In genomic region chr2:120271952-120272351, GRCh38 we compare ENCODE assay signal across 14 cellular contexts. TPM values are rescaled to one million over a fixed set of nuclear protein-coding genes. Genes with fewer than 3 reads are reported as not detected.
DNase-seq lines count a peak whose midpoint lies in the region; ATAC-seq and TF ChIP-seq lines count a peak whose summit lies in the region.
"Had no signal": no experiment of that assay in that cellular context is flagged by ENCODE, and none has a peak within 500 bp of the region (broad histone marks: within the 10 kb centered on the region; RNA-seq: fewer than 3 reads in every experiment).

No MANE protein-coding gene starts in this region.

- H3K4me1 Mint-ChIP-seq in Caco-2 (ENCODE audit: low read depth, unreplicated experiment), result peaks cover 26% of the 10 kb centered on the region
- H3K4me1 Mint-ChIP-seq in memory B cell, result peaks cover 41% of the 10 kb centered on the region

- H3K9me3 Mint-ChIP-seq in Caco-2 (ENCODE audit: unreplicated experiment) (peaks cover 12% of the 10 kb centered on the region), memory B cell (no peaks in the 10 kb centered on the region)
- H3K9me3 Mint-ChIP-seq: CD4-positive, alpha-beta T cell had no signal

- H3K4me1 ChIP-seq in Caco-2 (peaks cover 33% of the 10 kb centered on the region), trophoblast cell (ENCODE audit: control insufficient read depth in 1 of 2, insufficient read depth in 2 of 2, low read length in 2 of 2) (peaks cover 2 to 5% of the 10 kb centered on the region in 2 experiments)

- H4K91ac ChIP-seq in trophoblast cell (ENCODE audit: low read depth, low read length), result no peak overlapping the region

- no peak overlapping the region for H3K4me3 ChIP-seq in Caco-2 (ENCODE audit: low read depth, low read length)
- no peak overlapping the region for H3K4me3 ChIP-seq in trophoblast cell (ENCODE audit: low read depth, low read length)
- H3K4me3 ChIP-seq: GM12878, GM23248 had no signal

- no peak overlapping the region for H3K14ac ChIP-seq in trophoblast cell (ENCODE audit: low read length)

- WGBS in trophoblast cell (ENCODE audit: extremely low coverage, insufficient coverage, insufficient read length), result no CpG with 5 or more reads among the region's 1 CpG

- no peaks in the 10 kb centered on the region for H3K79me2 ChIP-seq in trophoblast cell (ENCODE audit: control insufficient read depth, insufficient read depth, low read length, poor library complexity)

- BruUV-seq in Caco-2 (replicated peaks; lab: Mats Ljungman, UMichigan), result no TSS peak

- no peak overlapping the region for H4K8ac ChIP-seq in trophoblast cell (ENCODE audit: low read depth, low read length)

- H2AK5ac ChIP-seq in trophoblast cell (ENCODE audit: low read length), result no peak overlapping the region

- no peak overlapping the region for H4K12ac ChIP-seq in trophoblast cell (ENCODE audit: low read depth, low read length)

- no peak for TF ChIP-seq CTCF in Caco-2 (IDR thresholded peaks at IDR 0.05; ENCODE audit: insufficient read depth in 1 of 2, low read depth in 1 of 2, low read length in 1 of 2, severe bottlenecking in 1 of 2, unreplicated experiment in 1 of 2)

- no peak overlapping the region for H3K4ac ChIP-seq in trophoblast cell (ENCODE audit: low read depth, low read length)

- no peak overlapping the region for H3K4me2 ChIP-seq in trophoblast cell (ENCODE audit: low read length)

- DNase-seq in Caco-2, result no peak
- no peak for DNase-seq in memory B cell (ENCODE audit: low spot score in 2 of 2)
- DNase-seq in trophoblast cell, result peak; percentile 85 to 88
- DNase-seq: C1 segment of cervical spinal cord; CD4-positive, alpha-beta T cell; DMS79; GM23248 had no signal

- POLR2A ChIA-PET in Caco-2 (lab: Charles Lee), result interaction anchor here (0.6 kb wide), 1 partner anchor 507 kb away, joined by 3 read pairs; no protein-coding TSS in a partner anchor

- no peak overlapping the region for H3K23ac ChIP-seq in trophoblast cell (ENCODE audit: low read length)

- no peaks in the 10 kb centered on the region for H3K27me3 ChIP-seq in Caco-2 (replicated peaks; ENCODE audit: control insufficient read depth, insufficient read depth, low read length)
- no peaks in the 10 kb centered on the region for H3K27me3 ChIP-seq in trophoblast cell (ENCODE audit: insufficient read depth, low read length)

- H2BK120ac ChIP-seq in trophoblast cell (ENCODE audit: insufficient read depth, low read length, poor library complexity), result no peak overlapping the region

- H3K4me3 Mint-ChIP-seq in Caco-2 (ENCODE audit: unreplicated experiment) (peak overlapping the region; percentile 8), memory B cell (no peak overlapping the region)
- H3K4me3 Mint-ChIP-seq: B cell; CD4-positive, alpha-beta T cell had no signal

- H3K9me3 ChIP-seq in Caco-2, result 0 out of 2 replicates have a peak, but pooled peaks cover 3% of the 10 kb centered on the region
- H3K9me3 ChIP-seq in trophoblast cell (ENCODE audit: insufficient read depth, low read depth, low read length), result peaks cover 2% of the 10 kb centered on the region

- no peak overlapping the region for H3K9ac ChIP-seq in trophoblast cell (ENCODE audit: low read length)
- H3K9ac ChIP-seq: GM23248 had no signal

- H3K27me3 Mint-ChIP-seq in Caco-2 (ENCODE audit: insufficient read depth, unreplicated experiment) (no peaks in the 10 kb centered on the region), memory B cell (no peaks in the 10 kb centered on the region)
- H3K27me3 Mint-ChIP-seq: B cell; CD4-positive, alpha-beta T cell had no signal

- H3K27ac Mint-ChIP-seq in Caco-2 (ENCODE audit: unreplicated experiment) (no peak overlapping the region), memory B cell (peak overlapping the region; percentile 3)
- H3K27ac Mint-ChIP-seq: B cell; CD4-positive, alpha-beta T cell had no signal

- H3K36me3 Mint-ChIP-seq in Caco-2 (ENCODE audit: insufficient read depth, unreplicated experiment) (peaks cover 19% of the 10 kb centered on the region), memory B cell (peaks cover 12% of the 10 kb centered on the region)

- H3K36me3 ChIP-seq in Caco-2 (ENCODE audit: control insufficient read depth, insufficient read depth, low read length), result no peaks in the 10 kb centered on the region; the same call in 1 of the 2 replicates
- H3K36me3 ChIP-seq in trophoblast cell (ENCODE audit: control insufficient read depth in 1 of 2, insufficient read depth in 2 of 2, low read length in 2 of 2), result peaks cover 3% of the 10 kb centered on the region in 2 experiments

- no peak overlapping the region for H2BK5ac ChIP-seq in trophoblast cell (ENCODE audit: low read depth, low read length, poor library complexity)

- H3K79me1 ChIP-seq in trophoblast cell (ENCODE audit: low read length), result no peaks in the 10 kb centered on the region

- no peak overlapping the region for H2AFZ ChIP-seq in trophoblast cell (ENCODE audit: insufficient read depth, low read length, poor library complexity)
- H2AFZ ChIP-seq: GM23248 had no signal

- no peak overlapping the region for H3K27ac ChIP-seq in trophoblast cell (ENCODE audit: low read depth, low read length)
- H3K27ac ChIP-seq: GM23248 had no signal

- ATAC-seq in GM19351 (IDR thresholded peaks at IDR 0.05; ENCODE audit: unreplicated experiment) (peak; percentile 51), memory B cell (ENCODE audit: low read depth) (peak; percentile 44), GM21515 (IDR thresholded peaks at IDR 0.05; ENCODE audit: unreplicated experiment) (no peak), HG02981 (IDR thresholded peaks at IDR 0.05; ENCODE audit: unreplicated experiment) (no peak), GM18498 (IDR thresholded peaks at IDR 0.05; ENCODE audit: unreplicated experiment) (no peak)
- ATAC-seq: GM12878, HCT116 had no signal

- H3K18ac ChIP-seq in trophoblast cell (ENCODE audit: low read length), result no peak overlapping the region

- intact Hi-C loops in Caco-2 (cut with micrococcal nuclease; ENCODE audit: unreplicated experiment), result loop anchor here (2.0 kb wide), 1 partner anchor 19 kb away; the partner anchor contains the start of gene RALB

- CTCF ChIA-PET in Caco-2 (lab: Charles Lee), result no interaction called here

- no peak overlapping the region for H2BK12ac ChIP-seq in trophoblast cell (ENCODE audit: low read length)

RNA-seq across cellular contexts. Expression of gene RALB, which starts 19.3 kb away (rescaled TPM):
- 56.5 and 59.4 TPM in 2 replicates for total RNA-seq in Caco-2 (2022)
- 61.1 and 61.5 TPM in 2 replicates for polyA plus RNA-seq in trophoblast cell (2013)

RNA-seq across cellular contexts. Expression of gene TMEM185B, which starts 48.8 kb away (rescaled TPM):
- 67.3 and 69.9 TPM in 2 replicates for total RNA-seq in Caco-2 (2022)
- polyA plus RNA-seq in trophoblast cell (2013), result 10.6 and 10.8 TPM in 2 replicates

Comparison
In these comparisons a context has a peak if more than half of its experiments do, and no peak if none do; other contexts are left out.
1. DNase-seq: peak in trophoblast cell (2 of 2); none in Caco-2 (0 of 2) and memory B cell (0 of 2).
2. ATAC-seq: peak in GM19351 (single experiment) and memory B cell (single experiment); none in GM21515 (single experiment), HG02981 (single experiment) and GM18498 (single experiment).